ENCODE assay signal across 14 cellular contexts in the genomic region with DNA sequence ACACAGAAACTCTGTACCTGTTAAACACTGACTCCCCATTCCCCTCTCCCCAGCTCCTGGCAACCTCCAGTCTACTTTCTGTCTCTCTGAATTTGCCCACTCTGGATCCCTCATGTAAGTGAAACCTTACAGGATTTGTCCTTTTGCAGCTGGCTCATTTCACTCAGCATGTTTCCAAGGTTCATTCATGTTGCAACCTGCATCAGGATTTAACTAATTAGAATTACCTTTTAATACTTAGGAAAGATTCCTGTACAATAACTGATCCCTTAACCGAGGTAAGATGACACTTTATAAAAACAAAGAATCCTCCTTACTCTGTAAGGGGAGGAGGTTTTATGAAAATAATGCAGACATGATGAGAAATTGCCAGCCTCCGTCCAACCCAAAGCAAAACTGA.
DNase-seq lines count a peak whose midpoint lies in the region; ATAC-seq and TF ChIP-seq lines count a peak whose summit lies in the region.
"Had no signal": no experiment of that assay in that cellular context is flagged by ENCODE, and none has a peak within 500 bp of the region (broad histone marks: within the 10 kb centered on the region; RNA-seq: fewer than 3 reads in every experiment).

No MANE protein-coding gene starts in this region.

- no peaks in the 10 kb centered on the region for H3K27me3 ChIP-seq in vagina
- H3K27me3 ChIP-seq in CD4-positive, alpha-beta memory T cell (ENCODE audit: insufficient read depth, low read length) = no peaks in the 10 kb centered on the region
- H3K27me3 ChIP-seq: MG63 had no signal

- CTCF ChIA-PET in CD4-positive, alpha-beta memory T cell (lab: Charles Lee; ENCODE audit: partially characterized antibody) = no interaction called here

- H3K27me3 Mint-ChIP-seq in brain (peaks cover 6% of the 10 kb centered on the region), memory B cell (no peaks in the 10 kb centered on the region), progenitor cell of endocrine pancreas (no peaks in the 10 kb centered on the region)
- H3K27me3 Mint-ChIP-seq in CD4-positive, alpha-beta memory T cell = no peaks in the 10 kb centered on the region

- no peak overlapping the region for H3K27ac ChIP-seq in vagina
- H3K27ac ChIP-seq in CD4-positive, alpha-beta memory T cell (ENCODE audit: low read depth, low read length) = no peak overlapping the region
- H3K27ac ChIP-seq: RWPE1 had no signal

- no peak for TF ChIP-seq POLR2A in vagina (IDR thresholded peaks at IDR 0.05)

- H3K4me1 ChIP-seq in vagina = no peaks in the 10 kb centered on the region
- H3K4me1 ChIP-seq in CD4-positive, alpha-beta memory T cell (ENCODE audit: insufficient read depth, low read length) = no peaks in the 10 kb centered on the region

- H3K36me3 ChIP-seq in vagina = no peaks in the 10 kb centered on the region
- H3K36me3 ChIP-seq in CD4-positive, alpha-beta memory T cell (ENCODE audit: insufficient read depth, low read length) = no peaks in the 10 kb centered on the region
- H3K36me3 ChIP-seq: MG63 had no signal

- intact Hi-C loops in vagina (cut with DNase I) = no loop called here
- intact Hi-C loops in CD4-positive, alpha-beta memory T cell (cut with micrococcal nuclease) = no loop called here

- H3K27ac Mint-ChIP-seq in brain = peak overlapping the region; percentile 0 to 87 (median 67)
- peak overlapping the region; percentile 47 for H3K27ac Mint-ChIP-seq in memory B cell
- peak overlapping the region; percentile 54 for H3K27ac Mint-ChIP-seq in progenitor cell of endocrine pancreas
- no peak overlapping the region for H3K27ac Mint-ChIP-seq in CD4-positive, alpha-beta memory T cell
- H3K27ac Mint-ChIP-seq: CD14-positive monocyte had no signal

- H3K9me3 ChIP-seq in vagina = no peaks in the 10 kb centered on the region
- H3K9me3 ChIP-seq in CD4-positive, alpha-beta memory T cell (ENCODE audit: control insufficient read depth in 1 of 2, low read length in 2 of 2) = no peaks in the 10 kb centered on the region
- H3K9me3 ChIP-seq: MG63 had no signal

- DNase-seq in NCI-H146 treated with DMSO at 0.1 percent for 48 hours (lab: John Stamatoyannopoulos, UW; ENCODE audit: unreplicated experiment) = peak; percentile 37
- no peak for DNase-seq in memory B cell (ENCODE audit: low spot score in 2 of 2)
- no peak for DNase-seq in progenitor cell of endocrine pancreas (ENCODE audit: low spot score, unreplicated experiment)
- no peak for DNase-seq in stimulated activated CD4-positive, alpha-beta T cell treated with anti-CD3 and anti-CD28 coated beads, Interleukin-4, amount 100 ng/mL, for 24 hours
- no peak for DNase-seq in vagina (ENCODE audit: extremely low spot score in 2 of 2)
- DNase-seq in CD4-positive, alpha-beta memory T cell = no peak
- DNase-seq: COR-L47, MG63, NCI-H187, NCI-H748 treated with DMSO at 0.1 percent for 48 hours, PC-3 had no signal

- peaks cover 56% of the 10 kb centered on the region for H3K4me1 Mint-ChIP-seq in brain
- peaks cover 17% of the 10 kb centered on the region for H3K4me1 Mint-ChIP-seq in memory B cell
- H3K4me1 Mint-ChIP-seq in progenitor cell of endocrine pancreas (ENCODE audit: low read depth) = peaks cover 27% of the 10 kb centered on the region
- no peaks in the 10 kb centered on the region for H3K4me1 Mint-ChIP-seq in CD4-positive, alpha-beta memory T cell
- H3K4me1 Mint-ChIP-seq: CD14-positive monocyte had no signal

- peak overlapping the region in 4 of 5 experiments; percentile 13 to 83 (median 40) for H3K4me3 Mint-ChIP-seq in brain
- H3K4me3 Mint-ChIP-seq in memory B cell = no peak overlapping the region
- H3K4me3 Mint-ChIP-seq in progenitor cell of endocrine pancreas (ENCODE audit: low read depth) = no peak overlapping the region
- no peak overlapping the region for H3K4me3 Mint-ChIP-seq in CD4-positive, alpha-beta memory T cell
- H3K4me3 Mint-ChIP-seq: CD14-positive monocyte had no signal

- H3K4me3 ChIP-seq in vagina = no peak overlapping the region
- H3K4me3 ChIP-seq in CD4-positive, alpha-beta memory T cell (ENCODE audit: low read length in 2 of 2) = no peak overlapping the region
- H3K4me3 ChIP-seq: MG63 had no signal

- TF ChIP-seq CTCF in brain (conservative IDR thresholded peaks at IDR 0.05) = no peak
- no peak for TF ChIP-seq CTCF in progenitor cell of endocrine pancreas (IDR thresholded peaks at IDR 0.05; ENCODE audit: unreplicated experiment)
- no peak for TF ChIP-seq CTCF in vagina (IDR thresholded peaks at IDR 0.05)

- H3K9me3 Mint-ChIP-seq in brain (no peaks in the 10 kb centered on the region), memory B cell (no peaks in the 10 kb centered on the region), progenitor cell of endocrine pancreas (ENCODE audit: low read depth) (no peaks in the 10 kb centered on the region)
- H3K9me3 Mint-ChIP-seq in CD4-positive, alpha-beta memory T cell = no peaks in the 10 kb centered on the region
- H3K9me3 Mint-ChIP-seq: CD14-positive monocyte had no signal

- POLR2A ChIA-PET in CD4-positive, alpha-beta memory T cell (lab: Charles Lee; ENCODE audit: partially characterized antibody) = no interaction called here

- H3K36me3 Mint-ChIP-seq in brain (no peaks in the 10 kb centered on the region), memory B cell (peaks cover 20% of the 10 kb centered on the region), progenitor cell of endocrine pancreas (ENCODE audit: insufficient read depth) (peaks cover 7% of the 10 kb centered on the region)
- H3K36me3 Mint-ChIP-seq in CD4-positive, alpha-beta memory T cell = no peaks in the 10 kb centered on the region
- H3K36me3 Mint-ChIP-seq: CD14-positive monocyte had no signal

- ATAC-seq in memory B cell (ENCODE audit: low read depth) = no peak
- ATAC-seq: PC-3 had no signal

Comparison
In these comparisons a context has a peak if more than half of its experiments do, and no peak if none do; other contexts are left out.
1. H3K27ac Mint-ChIP-seq: peak in brain (5 of 5), memory B cell (single experiment) and progenitor cell of endocrine pancreas (single experiment); none in CD4-positive, alpha-beta memory T cell (0 of 7).
2. H3K4me3 Mint-ChIP-seq: peak in brain (4 of 5); none in memory B cell (single experiment), progenitor cell of endocrine pancreas (single experiment) and CD4-positive, alpha-beta memory T cell (0 of 8).